ENCODE assay signal across 25 cellular contexts in the genomic region with DNA sequence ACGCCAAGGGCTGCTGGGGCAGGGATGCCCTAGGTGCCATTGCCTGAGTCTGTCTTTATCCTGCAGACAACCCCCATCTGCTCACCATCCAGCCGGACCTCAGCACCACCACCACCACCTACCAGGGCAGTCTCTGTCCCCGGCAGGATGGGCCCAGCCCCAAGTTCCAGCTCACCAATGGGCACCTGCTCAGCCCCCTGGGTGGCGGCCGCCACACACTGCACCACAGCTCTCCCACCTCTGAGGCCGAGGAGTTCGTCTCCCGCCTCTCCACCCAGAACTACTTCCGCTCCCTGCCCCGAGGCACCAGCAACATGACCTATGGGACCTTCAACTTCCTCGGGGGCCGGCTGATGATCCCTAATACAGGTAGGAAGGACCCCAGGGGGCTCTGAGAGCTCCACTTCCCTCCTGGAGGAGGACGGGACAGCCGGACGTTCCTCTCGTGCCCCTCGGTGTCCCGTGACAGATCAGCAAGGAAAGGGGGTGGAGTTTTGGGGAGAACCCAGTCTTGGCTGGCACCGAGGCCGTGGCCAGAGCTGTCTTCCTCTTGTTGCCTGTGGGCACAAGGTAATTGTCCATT. TPM values are rescaled to one million over a fixed set of nuclear protein-coding genes. Genes with fewer than 3 reads are reported as not detected.
"Had no signal": no experiment of that assay in that cellular context is flagged by ENCODE, and none has a peak within 500 bp of the region (broad histone marks: within the 10 kb centered on the region; RNA-seq: fewer than 3 reads in every experiment).

No MANE protein-coding gene starts in this region.

- H3K4me3 ChIP-seq: breast epithelium, Peyer's patch, SJCRH30 had no signal

- ATAC-seq: activated CD8-positive, alpha-beta memory T cell treated with anti-CD3 and anti-CD28 coated beads, Interleukin-2, amount 10 ng/mL, durations not matched to agents 7 days and 5 days; activated naive CD4-positive, alpha-beta T cell treated with anti-CD3 and anti-CD28 coated beads, Interleukin-2, amount 50 U/mL, for 72 hours had no signal

- H3K27ac Mint-ChIP-seq: activated CD8-positive, alpha-beta memory T cell treated with anti-CD3 and anti-CD28 coated beads, Interleukin-2, amount 10 ng/mL, durations not matched to agents 7 days and 5 days; activated T-cell treated with anti-CD3 and anti-CD28 coated beads, Interleukin-2, amount 50 U/mL, for 24 hours had no signal

- H3K27ac ChIP-seq: breast epithelium, Peyer's patch, RWPE1, SJCRH30, VCaP had no signal

- H3K36me3 Mint-ChIP-seq: activated CD8-positive, alpha-beta memory T cell treated with anti-CD3 and anti-CD28 coated beads, Interleukin-2, amount 10 ng/mL, durations not matched to agents 7 days and 5 days had no signal

- H3K4me3 Mint-ChIP-seq: activated CD8-positive, alpha-beta memory T cell treated with anti-CD3 and anti-CD28 coated beads, Interleukin-2, amount 10 ng/mL, durations not matched to agents 7 days and 5 days; activated T-cell treated with anti-CD3 and anti-CD28 coated beads, Interleukin-2, amount 50 U/mL, for 24 hours had no signal

- H3K27me3 ChIP-seq: Peyer's patch had no signal

- H3K9me3 ChIP-seq: breast epithelium, SJCRH30, SK-N-SH had no signal

- H3K4me2 ChIP-seq: SK-N-SH had no signal

- H3K9ac ChIP-seq: SK-N-SH had no signal

- H3K4me1 ChIP-seq: breast epithelium, Peyer's patch, SJCRH30 had no signal

- H3K36me3 ChIP-seq: breast epithelium, Peyer's patch, SJCRH30 had no signal

- DNase-seq: activated CD4-positive, alpha-beta T cell treated with anti-CD3 and anti-CD28 coated beads, Interleukin-2, amount 50 U/mL, for 4 hours; activated CD4-positive, CD25-positive, alpha-beta regulatory T cell; activated CD8-positive, alpha-beta memory T cell treated with anti-CD3 and anti-CD28 coated beads, Interleukin-2, amount 10 ng/mL, durations not matched to agents 7 days and 5 days; activated effector memory CD4-positive, alpha-beta T cell treated with anti-CD3 and anti-CD28 coated beads, Interleukin-2, amount 50 U/mL, for 16 hours; activated naive CD4-positive, alpha-beta T cell treated with Interleukin-2 at 50 U/mL for 16 hours; activated T-cell treated with anti-CD3 and anti-CD28 coated beads, Interleukin-2, amount 50 U/mL, for 24 hours; IMR-90; KBM-7; NCI-H1092; NCI-H1417; NCI-H1930; NCI-H2171 treated with DMSO at 0.1 percent for 48 hours; NCI-H226; NCI-H510A; Peyer's patch; Right ventricle myocardium superior; SJCRH30; SK-N-SH; T-helper 1 cell had no signal

RNA-seq across cellular contexts. Expression of gene HK3, which starts 24.9 kb away (rescaled TPM):
- total RNA-seq: activated CD8-positive, alpha-beta memory T cell treated with anti-CD3 and anti-CD28 coated beads, Interleukin-2, amount 10 ng/mL, durations not matched to agents 7 days and 5 days; IMR-90; LHCN-M2; M059J; SJCRH30 had no signal
